ENCODE assay signal across 8 cellular contexts in the genomic region with DNA sequence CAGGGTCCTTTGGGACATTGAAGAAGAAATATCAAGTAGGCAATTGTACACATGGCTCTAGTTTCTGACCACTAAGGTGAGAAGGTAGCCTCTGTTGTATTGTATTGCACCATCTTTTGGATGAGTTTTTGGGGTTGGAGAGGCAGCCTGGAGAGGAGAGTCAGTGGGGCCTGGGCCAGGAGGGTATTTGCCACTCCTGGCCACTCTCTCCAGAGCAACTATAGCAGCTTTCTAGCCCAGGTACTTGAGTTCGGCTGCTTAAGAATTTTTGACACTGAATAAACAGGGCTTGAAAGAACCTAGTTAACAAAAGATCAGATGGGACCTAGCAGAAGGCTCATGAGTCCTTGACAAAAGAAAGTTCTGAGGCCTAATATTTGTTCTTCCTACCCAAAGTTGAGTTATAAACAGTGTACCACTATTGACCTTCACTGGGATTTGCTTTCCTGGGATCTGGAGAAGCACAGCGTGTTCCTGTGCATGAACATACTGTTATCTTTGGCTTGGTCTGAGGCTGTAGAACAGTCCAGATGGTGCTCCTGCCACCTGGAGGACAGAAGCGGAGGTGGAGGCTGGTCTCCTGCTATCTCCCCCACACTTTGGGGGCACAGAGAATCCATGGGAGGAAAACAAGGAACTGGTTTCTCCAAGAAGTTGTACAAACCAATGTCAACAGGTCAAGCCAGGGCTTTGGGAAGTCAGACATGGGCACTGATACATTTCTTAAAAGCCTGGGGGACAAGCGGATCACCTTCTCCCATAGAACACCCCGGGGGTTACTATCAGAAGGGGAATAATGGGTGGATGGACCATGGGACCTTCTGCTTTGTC.
A peak's percentile ranks its signal among the peaks of the same experiment; 100 is the strongest.
DNase-seq lines count a peak whose midpoint lies in the region; ATAC-seq and TF ChIP-seq lines count a peak whose summit lies in the region.

No MANE protein-coding gene starts in this region.

- no peak overlapping the region for H3K27ac Mint-ChIP-seq in nephron progenitor cell

- H3K4me1 Mint-ChIP-seq in nephron progenitor cell = peaks cover 12% of the 10 kb centered on the region

- TF ChIP-seq CTCF in LNCaP clone FGC (IDR thresholded peaks at IDR 0.05; ENCODE audit: control insufficient read depth, extremely low read depth, insufficient read depth) = peak; percentile 75
- TF ChIP-seq CTCF in nephron progenitor cell (IDR thresholded peaks at IDR 0.05) = peak; percentile 24

- no peak for TF ChIP-seq POLR2A in GM18505 (IDR thresholded peaks at IDR 0.05; ENCODE audit: borderline replicate concordance, extremely low read depth, insufficient read depth, insufficient read length)

- no peak overlapping the region for H3K4me3 Mint-ChIP-seq in nephron progenitor cell

- DNase-seq in Daoy (ENCODE audit: low read depth) = peak; percentile 43
- peak; percentile 76 for DNase-seq in LNCaP clone FGC (ENCODE audit: low read depth)
- peak; percentile 81 for DNase-seq in dermis blood vessel endothelial cell
- DNase-seq in nephron progenitor cell = no peak
- DNase-seq in NCI-H2029 treated with DMSO at 0.1 percent for 48 hours (lab: John Stamatoyannopoulos, UW) = no peak

- no peaks in the 10 kb centered on the region for H3K9me3 Mint-ChIP-seq in nephron progenitor cell

- no peak overlapping the region for H3K4me3 ChIP-seq in LNCaP clone FGC (ENCODE audit: low read depth, low read length)

- no peaks in the 10 kb centered on the region for H3K36me3 Mint-ChIP-seq in nephron progenitor cell (ENCODE audit: low read depth)

- no peak for ATAC-seq in HG02642 (IDR thresholded peaks at IDR 0.05; ENCODE audit: poor library complexity, unreplicated experiment)
- ATAC-seq in GM18505 (IDR thresholded peaks at IDR 0.05; ENCODE audit: unreplicated experiment) = no peak
- ATAC-seq in HG03520 (IDR thresholded peaks at IDR 0.05; ENCODE audit: unreplicated experiment) = no peak

- peaks cover 26% of the 10 kb centered on the region for H3K27me3 Mint-ChIP-seq in nephron progenitor cell (ENCODE audit: low read depth, poor library complexity)

Comparison
In these comparisons a context has a peak if more than half of its experiments do, and no peak if none do; other contexts are left out.
1. DNase-seq: peak in Daoy (single experiment), LNCaP clone FGC (single experiment) and dermis blood vessel endothelial cell (single experiment); none in nephron progenitor cell (single experiment) and NCI-H2029 treated with DMSO at 0.1 percent for 48 hours (single experiment).